18 cellular contexts compared by ENCODE assay signal in the genomic region with DNA sequence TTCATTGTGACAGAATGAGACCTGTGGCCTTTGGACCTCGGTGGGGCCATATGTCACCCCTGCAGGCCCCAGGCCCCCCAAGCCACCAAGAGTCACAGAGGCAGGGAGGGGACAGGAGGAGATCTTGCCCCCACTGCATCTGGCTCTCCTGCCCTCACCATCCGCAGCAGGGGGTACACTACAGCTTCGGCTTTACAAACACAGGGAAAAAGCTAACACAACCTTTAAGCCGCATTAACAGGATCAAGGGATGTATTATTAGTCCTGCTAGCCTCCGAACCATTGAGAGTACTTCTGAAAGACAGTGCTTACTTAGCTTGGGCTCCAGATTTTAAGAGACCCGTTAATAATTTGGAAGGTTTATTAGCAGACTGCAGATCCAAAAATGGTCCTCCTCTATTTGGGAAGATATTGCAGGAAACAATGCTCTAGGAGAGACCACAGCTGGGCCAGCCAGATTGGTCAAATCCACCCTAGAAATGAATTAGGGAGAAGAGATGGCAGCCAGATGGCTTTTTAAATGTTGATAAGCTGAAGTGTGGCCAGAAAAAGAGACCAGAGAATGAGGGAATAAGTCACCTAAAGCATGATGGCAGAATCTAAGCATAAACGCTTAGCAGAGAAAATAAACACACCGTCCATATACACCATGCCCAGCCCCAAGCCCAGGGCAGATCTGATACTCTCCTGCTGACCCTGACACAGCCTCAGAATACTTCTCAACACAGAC.
"Had no signal": no experiment of that assay in that cellular context is flagged by ENCODE, and none has a peak within 500 bp of the region (broad histone marks: within the 10 kb centered on the region; RNA-seq: fewer than 3 reads in every experiment).

No MANE protein-coding gene starts in this region.

- ATAC-seq: activated naive CD4-positive, alpha-beta T cell treated with anti-CD3 and anti-CD28 coated beads, Interleukin-2, amount 50 U/mL, for 72 hours; heart left ventricle; mucosa of descending colon; stimulated activated memory B cell treated with anti-CD40 and anti-IgM and Interleukin-4, amounts not matched to agents 10 μg/mL and 1 μg/mL and 100 μg/mL, for 72 hours had no signal

- H3K4me1 Mint-ChIP-seq: naive B cell; stimulated activated memory B cell treated with anti-CD40 and anti-IgM and Interleukin-4, amounts not matched to agents 10 μg/mL and 1 μg/mL and 100 μg/mL, for 72 hours had no signal

- H3K36me3 Mint-ChIP-seq: activated naive CD4-positive, alpha-beta T cell treated with anti-CD3 and anti-CD28 coated beads, Interleukin-2, amount 50 U/mL, for 72 hours; naive B cell; stimulated activated memory B cell treated with anti-CD40 and anti-IgM and Interleukin-4, amounts not matched to agents 10 μg/mL and 1 μg/mL and 100 μg/mL, for 72 hours had no signal

- H3K9me3 Mint-ChIP-seq: activated naive CD4-positive, alpha-beta T cell treated with anti-CD3 and anti-CD28 coated beads, Interleukin-2, amount 50 U/mL, for 72 hours; activated T-helper 1 cell treated with anti-CD3 and anti-CD28 coated beads, Interleukin-12 subunit alpha, Interleukin-12 subunit beta, Interleukin-2, Interleukin-4 antibody, amounts not matched to agents 30 ng/mL and 10 ng/mL and 1 ng/mL, durations not matched to agents 14 hours and 24 hours and 36 hours had no signal

- H3K27me3 Mint-ChIP-seq: naive B cell, type B pancreatic cell had no signal

- H3K4me3 Mint-ChIP-seq: activated T-helper 1 cell treated with anti-CD3 and anti-CD28 coated beads, Interleukin-12 subunit alpha, Interleukin-12 subunit beta, Interleukin-2, Interleukin-4 antibody, amounts not matched to agents 30 ng/mL and 10 ng/mL and 1 ng/mL, durations not matched to agents 14 hours and 24 hours and 36 hours; memory B cell; naive B cell; stimulated activated memory B cell treated with anti-CD40 and anti-IgM and Interleukin-4, amounts not matched to agents 10 μg/mL and 1 μg/mL and 100 μg/mL, for 72 hours; type B pancreatic cell had no signal

- DNase-seq: activated CD4-positive, alpha-beta T cell treated with anti-CD3 and anti-CD28 coated beads, Interleukin-2, amount 50 U/mL, for 4 hours; activated gamma-delta T cell treated with Interleukin-2 at 50 U/mL for 16 hours; activated T-cell treated with anti-CD3 and anti-CD28 coated beads for 4 hours; amniotic stem cell; dermis blood vessel endothelial cell; effector memory CD4-positive, alpha-beta T cell; heart left ventricle; mucosa of descending colon; naive B cell; ovary; spleen; stimulated activated CD4-positive, alpha-beta T cell treated with anti-CD3 and anti-CD28 coated beads, Interleukin-4, amount 100 ng/mL, for 4 hours; testis had no signal

- H3K27ac Mint-ChIP-seq: activated naive CD4-positive, alpha-beta T cell treated with anti-CD3 and anti-CD28 coated beads, Interleukin-2, amount 50 U/mL, for 72 hours; activated T-helper 1 cell treated with anti-CD3 and anti-CD28 coated beads, Interleukin-12 subunit alpha, Interleukin-12 subunit beta, Interleukin-2, Interleukin-4 antibody, amounts not matched to agents 30 ng/mL and 10 ng/mL and 1 ng/mL, durations not matched to agents 14 hours and 24 hours and 36 hours; memory B cell; stimulated activated memory B cell treated with anti-CD40 and anti-IgM and Interleukin-4, amounts not matched to agents 10 μg/mL and 1 μg/mL and 100 μg/mL, for 72 hours; type B pancreatic cell had no signal
